ENCODE assay signal across 13 cellular contexts in the genomic region with DNA sequence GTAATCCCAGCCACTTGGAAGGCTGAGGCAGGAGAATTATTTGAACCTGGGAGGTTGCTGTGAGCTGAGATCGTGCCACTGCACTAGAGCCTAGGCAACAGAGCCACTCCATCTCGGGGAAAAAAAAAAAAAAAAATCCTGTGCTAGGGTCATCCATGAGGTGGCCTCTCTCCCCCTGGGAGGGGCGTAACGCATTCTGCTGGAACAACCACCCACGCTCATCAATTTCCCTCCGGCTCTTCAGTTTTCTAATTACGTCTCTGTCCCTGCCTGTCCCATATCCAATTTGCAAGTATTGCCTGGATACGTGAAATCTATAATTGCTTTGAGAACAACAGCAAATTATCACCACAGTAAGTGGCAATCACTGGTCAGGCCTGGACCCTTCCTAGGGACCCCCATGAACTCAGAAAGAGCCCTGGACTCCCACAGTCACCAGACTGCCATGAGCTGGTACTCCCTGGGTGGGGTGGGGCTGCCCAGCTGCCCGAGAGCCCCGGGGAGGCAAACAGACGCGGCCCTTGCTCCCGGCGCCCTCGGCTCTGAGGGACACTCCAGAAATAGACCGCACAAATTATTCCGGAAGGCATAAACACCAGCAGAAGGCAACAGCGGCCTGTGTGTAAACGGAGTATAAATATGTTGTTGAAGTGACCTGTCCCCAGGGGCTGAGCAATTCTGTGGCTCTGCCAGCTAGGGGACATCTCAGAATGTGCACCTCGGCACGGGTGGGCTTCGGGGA. TPM values are rescaled to one million over a fixed set of nuclear protein-coding genes. Genes with fewer than 3 reads are reported as not detected.
A peak's percentile ranks its signal among the peaks of the same experiment; 100 is the strongest.
DNase-seq lines count a peak whose midpoint lies in the region; FAIRE-seq and TF ChIP-seq lines count a peak whose summit lies in the region.
"Not testable (repeated sequence)": the region's sequence is repeated elsewhere in the genome, so short reads cannot be mapped to it uniquely, and the experiment has no call there.
"Had no signal": no experiment of that assay in that cellular context is flagged by ENCODE, and none has a peak within 500 bp of the region (broad histone marks: within the 10 kb centered on the region; RNA-seq: fewer than 3 reads in every experiment).

No MANE protein-coding gene starts in this region.

- peak overlapping the region; percentile 32 to 51 for H3K4me3 ChIP-seq in kidney (ENCODE audit: low read length in 2 of 2)

- not testable (repeated sequence) for TF ChIP-seq CTCF in kidney (IDR thresholded peaks at IDR 0.05; ENCODE audit: borderline replicate concordance, extremely low read depth, insufficient read depth)

- peak overlapping the region in 1 of 2 donors; percentile 26 for H3K9ac ChIP-seq in kidney (ENCODE audit: low read length in 2 of 2)

- H3K27ac ChIP-seq in angular gyrus (ENCODE audit: low read depth, low read length) (peak overlapping the region; percentile 81), kidney (ENCODE audit: low read depth in 2 of 2, low read length in 2 of 2) (peak overlapping the region; percentile 56 to 57), substantia nigra (ENCODE audit: low read depth, low read length, poor library complexity, severe bottlenecking) (peak overlapping the region; percentile 68)

- not testable (repeated sequence) for H3K9me3 ChIP-seq in kidney (ENCODE audit: control insufficient read depth in 1 of 2, low read length in 2 of 2)

- not testable (repeated sequence) for FAIRE-seq in kidney (lab: Jason Lieb, UNC)

- H3K36me3 ChIP-seq in kidney (ENCODE audit: control insufficient read depth in 1 of 2, insufficient read depth in 2 of 2, low read length in 2 of 2) = not testable (repeated sequence)

- DNase-seq in COR-L47 (lab: John Stamatoyannopoulos, UW) (peak; percentile 5), NCI-H1417 (lab: John Stamatoyannopoulos, UW) (peak; percentile 22 to 96 (median 88)), NCI-H2227 treated with DMSO at 0.1 percent for 48 hours (lab: John Stamatoyannopoulos, UW) (peak; percentile 81), foreskin melanocyte (peak; percentile 29), pons (ENCODE audit: low spot score) (peak; percentile 51), substantia nigra (lab: John Stamatoyannopoulos, UW) (peak in 24 of 49 donors; percentile 4 to 63 (median 20))
- DNase-seq in kidney = not testable (repeated sequence)

- not testable (repeated sequence) for H3K4me1 ChIP-seq in kidney (ENCODE audit: control insufficient read depth in 1 of 2, insufficient read depth in 1 of 2, low read depth in 1 of 2, low read length in 2 of 2)

- intact Hi-C loops in kidney (cut with DNase I) = not testable (repeated sequence)

RNA-seq across cellular contexts. Expression of gene PVRIG, which starts 17.5 kb away (rescaled TPM):
- 3.2 TPM for total RNA-seq in kidney
- not detected for polyA plus RNA-seq in kidney (ENCODE audit: insufficient read depth, low read depth, low replicate concordance)
- total RNA-seq: A172, Daoy, dermis blood vessel endothelial cell, lung microvascular endothelial cell had no signal
- polyA plus RNA-seq: endothelial cell of umbilical vein had no signal

RNA-seq across cellular contexts. Expression of gene STAG3, which starts 59.5 kb away (rescaled TPM):
- total RNA-seq in kidney = 3.7 TPM
- polyA plus RNA-seq in kidney (ENCODE audit: insufficient read depth, low read depth, low replicate concordance) = 3.4 TPM
